In the genomic region with DNA sequence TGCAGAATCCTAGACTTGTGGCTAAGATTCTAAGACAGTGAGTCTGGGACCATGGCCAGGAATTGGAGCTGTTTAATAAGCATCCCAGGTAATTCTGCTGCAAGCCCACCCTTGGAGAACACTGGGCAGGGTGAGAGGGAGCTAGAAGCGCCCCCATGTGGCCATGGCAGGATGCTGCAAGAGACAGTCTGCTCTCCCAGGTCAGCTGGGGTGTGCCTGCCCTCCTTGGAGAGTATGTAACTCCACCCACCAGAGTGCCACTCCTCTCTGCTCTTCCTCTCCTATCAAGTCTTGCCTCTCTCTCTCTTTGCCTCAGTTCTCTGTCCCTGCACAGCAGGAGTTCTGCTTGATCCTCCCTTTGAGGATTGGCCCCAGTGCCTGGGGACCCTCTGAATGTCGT, we compare ENCODE assay signal across 8 cellular contexts. TPM values are rescaled to one million over a fixed set of nuclear protein-coding genes. Genes with fewer than 3 reads are reported as not detected.
A peak's percentile ranks its signal among the peaks of the same experiment; 100 is the strongest.
DNase-seq lines count a peak whose midpoint lies in the region; ATAC-seq, FAIRE-seq and TF ChIP-seq lines count a peak whose summit lies in the region.

No MANE protein-coding gene starts in this region.

- peaks cover 2% of the 10 kb centered on the region; the same call in 1 of the 2 replicates for H3K27me3 ChIP-seq in BJ (ENCODE audit: control insufficient read depth, insufficient read depth, low read length)

- no peak overlapping the region for H3K27ac ChIP-seq in coronary artery

- no peak for TF ChIP-seq POLR2A in H54 (IDR thresholded peaks at IDR 0.05; ENCODE audit: low read depth, low read length)

- no peak for ATAC-seq in HG03442 (IDR thresholded peaks at IDR 0.05; ENCODE audit: unreplicated experiment)
- ATAC-seq in GM21529 (IDR thresholded peaks at IDR 0.05; ENCODE audit: unreplicated experiment) = no peak
- no peak for ATAC-seq in GM18861 (IDR thresholded peaks at IDR 0.05; ENCODE audit: unreplicated experiment)

- CTCF ChIA-PET in BJ (lab: Yijun Ruan, JAX) = interaction anchor here (1.1 to 2.5 kb wide), 7 partner anchors 10 to 162 kb away, joined by 3 to 19 read pairs (median 3); no protein-coding TSS in a partner anchor

- POLR2A ChIA-PET in BJ (lab: Charles Lee) = no interaction called here

- TF ChIP-seq CTCF in BJ (IDR thresholded peaks at IDR 0.05; ENCODE audit: insufficient read depth, low read depth, low read length) = peak; percentile 56
- TF ChIP-seq CTCF in coronary artery (IDR thresholded peaks at IDR 0.05) = no peak

- no peaks in the 10 kb centered on the region for H3K36me3 ChIP-seq in BJ (ENCODE audit: control insufficient read depth, insufficient read depth, low read length)

- no peak for DNase-seq in BJ (ENCODE audit: low read depth)
- peak; percentile 81 for DNase-seq in H54 (ENCODE audit: insufficient read length, low spot score)
- peak; percentile 45 for DNase-seq in SW480 (ENCODE audit: low spot score)
- DNase-seq in iPS-NIHi11 (ENCODE audit: low spot score) = peak; percentile 91
- DNase-seq in coronary artery (ENCODE audit: low spot score) = no peak

- FAIRE-seq in H54 (lab: Jason Lieb, UNC) = peak; percentile 43

- no peak overlapping the region for H3K4me3 ChIP-seq in BJ (ENCODE audit: low read depth, low read length)
- H3K4me3 ChIP-seq in coronary artery = no peak overlapping the region

RNA-seq across cellular contexts. Expression of gene RCVRN, which starts 14.9 kb away (rescaled TPM):
- not detected in 2 replicates for polyA plus RNA-seq in BJ (2011; rRNA removed)
- polyA minus RNA-seq in BJ (2011; rRNA and poly(A)+ RNA removed) = not detected in 2 replicates

Comparison
In these comparisons a context has a peak if more than half of its experiments do, and no peak if none do; other contexts are left out.
1. DNase-seq: peak in H54 (single experiment), SW480 (single experiment) and iPS-NIHi11 (single experiment); none in BJ (single experiment) and coronary artery (single experiment).